In the genomic region with DNA sequence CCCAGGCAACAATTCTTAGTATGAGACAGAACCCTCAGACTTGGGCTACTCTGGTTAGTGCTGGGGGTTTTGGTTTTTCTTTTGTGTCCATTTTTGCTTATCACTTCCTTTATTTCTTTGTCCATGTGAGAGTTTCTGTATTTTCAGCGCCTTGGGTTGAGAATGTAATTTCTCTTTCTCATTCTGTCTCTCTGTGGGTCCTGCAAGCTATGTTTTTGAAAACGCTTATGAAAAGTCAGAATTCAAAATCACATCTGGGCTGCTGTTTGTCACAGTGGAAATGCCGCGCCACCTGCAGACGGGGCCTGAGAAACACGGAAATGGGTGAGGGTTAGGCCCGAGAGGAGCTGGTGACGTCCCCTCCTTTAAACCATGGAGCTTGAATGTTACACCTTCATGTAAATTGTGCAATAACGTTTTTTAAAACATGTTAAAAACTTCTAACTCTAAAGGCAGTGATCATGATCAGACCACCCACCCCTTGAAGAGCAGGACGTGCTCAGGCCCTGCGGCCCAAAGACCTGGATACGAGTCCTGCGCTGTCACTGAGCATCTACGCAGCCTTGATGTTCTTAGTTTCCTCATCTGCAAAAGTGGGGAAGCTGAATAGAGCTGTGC, we compare ENCODE assay signal across 8 cellular contexts. TPM values are rescaled to one million over a fixed set of nuclear protein-coding genes. Genes with fewer than 3 reads are reported as not detected.
DNase-seq lines count a peak whose midpoint lies in the region; ATAC-seq lines count a peak whose summit lies in the region.

No MANE protein-coding gene starts in this region.

- H3K36me3 Mint-ChIP-seq in T-helper 17 cell (ENCODE audit: low read depth), result peaks cover 11% of the 10 kb centered on the region

- H3K27ac ChIP-seq in BLaER1, result peak overlapping the region; percentile 55
- peak overlapping the region; percentile 97 for H3K27ac ChIP-seq in mesodermal cell (ENCODE audit: low read depth, low read length, severe bottlenecking)

- H3K4me1 ChIP-seq in BLaER1 (peaks cover 43% of the 10 kb centered on the region), mesodermal cell (ENCODE audit: control insufficient read depth, insufficient read depth, low read length, poor library complexity, severe bottlenecking) (peaks cover 62% of the 10 kb centered on the region)

- H3K4me3 ChIP-seq in BLaER1 (no peak overlapping the region), mesodermal cell (ENCODE audit: extremely low read depth, insufficient read depth, low read length, poor library complexity, severe bottlenecking) (no peak overlapping the region)

- H3K4me3 Mint-ChIP-seq in T-helper 17 cell, result no peak overlapping the region

- peaks cover 35% of the 10 kb centered on the region; the same call in 1 of the 2 replicates for H3K36me3 ChIP-seq in BLaER1
- H3K36me3 ChIP-seq in mesodermal cell (ENCODE audit: control insufficient read depth, insufficient read depth, low read length), result peaks cover 73% of the 10 kb centered on the region

- peaks cover 39% of the 10 kb centered on the region for H3K27me3 Mint-ChIP-seq in T-helper 17 cell

- H3K9me3 ChIP-seq in BLaER1 (no peaks in the 10 kb centered on the region), T-helper 17 cell (ENCODE audit: control insufficient read depth, low read length, poor library complexity, severe bottlenecking) (no peaks in the 10 kb centered on the region), mesodermal cell (ENCODE audit: control insufficient read depth, low read length) (no peaks in the 10 kb centered on the region)

- H3K4me2 ChIP-seq in BLaER1, result peak overlapping the region; percentile 55

- H3K27me3 ChIP-seq in BLaER1, result no peaks in the 10 kb centered on the region

- peak overlapping the region; percentile 47 for H3K27ac Mint-ChIP-seq in T-helper 17 cell

- DNase-seq in T-helper 17 cell (no peak), NOMO-1 treated with DMSO at 0.1 percent for 48 hours (lab: John Stamatoyannopoulos, UW; ENCODE audit: unreplicated experiment) (no peak)
- DNase-seq in central memory CD4-positive, alpha-beta T cell, result no peak

- peaks cover 97% of the 10 kb centered on the region; the same call in 1 of the 2 replicates for H4K20me1 ChIP-seq in BLaER1

- peak; percentile 44 for ATAC-seq in GM19468 (IDR thresholded peaks at IDR 0.05; ENCODE audit: extremely low read depth, unreplicated experiment)
- ATAC-seq in T-helper 17 cell, result no peak
- ATAC-seq in HG02623 (IDR thresholded peaks at IDR 0.05; ENCODE audit: unreplicated experiment), result no peak
- no peak for ATAC-seq in GM19467 (IDR thresholded peaks at IDR 0.05; ENCODE audit: unreplicated experiment)

- H3K9ac ChIP-seq in BLaER1, result 0 out of 2 replicates have a peak overlapping the region, but pooled peaks have one; percentile 48

- 84% methylated on average over 9 to 11 of the region's 14 CpGs for WGBS in mesodermal cell (ENCODE audit: insufficient coverage in 2 of 2), 2 experiments

- H3K4me1 Mint-ChIP-seq in T-helper 17 cell, result peaks cover 12% of the 10 kb centered on the region

RNA-seq across cellular contexts. Expression of gene JDP2, which starts 26.1 kb away (rescaled TPM):
- total RNA-seq in T-helper 17 cell, result 1 to 10 TPM in 1 of 2 donors, under 1 TPM in 1; 0.86 to 1.4 TPM
- polyA plus RNA-seq in mesodermal cell (2013, experiment 1 of 2), result 49.0 TPM
- 48.4 TPM for polyA plus RNA-seq in mesodermal cell (2013, experiment 2 of 2)
